Comparison of ENCODE assay signal across 2 cellular contexts in the genomic region with DNA sequence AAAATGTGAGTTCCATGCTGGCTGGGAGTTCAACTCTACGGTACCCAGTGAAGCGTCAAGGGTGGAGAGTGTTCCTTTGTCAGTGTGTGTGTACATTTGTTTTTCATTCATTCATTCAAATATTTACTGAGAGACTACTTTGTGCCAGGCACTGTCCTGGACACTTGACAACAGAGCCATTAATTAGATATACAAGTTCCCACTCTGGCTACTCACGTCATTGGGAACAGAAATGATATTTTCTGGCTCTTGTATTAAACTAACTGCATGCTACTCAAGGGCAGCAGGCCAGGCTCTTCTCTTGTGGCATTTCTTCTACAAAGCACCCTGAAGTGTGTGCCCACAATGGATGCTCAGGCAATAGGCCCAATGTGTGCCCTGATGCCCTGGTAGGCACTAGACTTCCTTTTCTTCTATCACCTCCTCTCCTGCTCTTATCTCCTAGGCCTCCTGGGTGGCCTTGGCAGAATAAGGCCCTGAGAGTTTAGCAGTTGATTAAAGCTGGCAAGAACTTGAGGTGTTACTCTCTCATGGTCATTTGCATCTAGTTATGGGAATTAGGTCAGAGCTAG.
TF ChIP-seq lines count a peak whose summit lies in the region.

No MANE protein-coding gene starts in this region.

TF ChIP-seq in A549, 52 proteins besides CTCF, POLR2A, EP300 and RAD21:
- TF ChIP-seq, protein P1, sequence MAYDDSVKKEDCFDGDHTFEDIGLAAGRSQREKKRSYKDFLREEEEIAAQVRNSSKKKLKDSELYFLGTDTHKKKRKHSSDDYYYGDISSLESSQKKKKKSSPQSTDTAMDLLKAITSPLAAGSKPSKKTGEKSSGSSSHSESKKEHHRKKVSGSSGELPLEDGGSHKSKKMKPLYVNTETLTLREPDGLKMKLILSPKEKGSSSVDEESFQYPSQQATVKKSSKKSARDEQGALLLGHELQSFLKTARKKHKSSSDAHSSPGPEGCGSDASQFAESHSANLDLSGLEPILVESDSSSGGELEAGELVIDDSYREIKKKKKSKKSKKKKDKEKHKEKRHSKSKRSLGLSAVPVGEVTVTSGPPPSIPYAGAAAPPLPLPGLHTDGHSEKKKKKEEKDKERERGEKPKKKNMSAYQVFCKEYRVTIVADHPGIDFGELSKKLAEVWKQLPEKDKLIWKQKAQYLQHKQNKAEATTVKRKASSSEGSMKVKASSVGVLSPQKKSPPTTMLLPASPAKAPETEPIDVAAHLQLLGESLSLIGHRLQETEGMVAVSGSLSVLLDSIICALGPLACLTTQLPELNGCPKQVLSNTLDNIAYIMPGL (CRISPR knock-in tag; IDR thresholded peaks at IDR 0.05; ENCODE audit: borderline replicate concordance), result no peak
- no peak for TF ChIP-seq HOXB13 (CRISPR knock-in tag; IDR thresholded peaks at IDR 0.05; ENCODE audit: low read depth)
- no peak for TF ChIP-seq CHD4 (IDR thresholded peaks at IDR 0.05; ENCODE audit: borderline replicate concordance)
- no peak for TF ChIP-seq HOXB5 (CRISPR knock-in tag; IDR thresholded peaks at IDR 0.05)
- no peak for TF ChIP-seq NFE2L2 (conservative IDR thresholded peaks at IDR 0.05; ENCODE audit: low read length)
- no peak for TF ChIP-seq KDM1A (IDR thresholded peaks at IDR 0.05; ENCODE audit: low read depth)
- TF ChIP-seq KDM5A (IDR thresholded peaks at IDR 0.05), result no peak
- no peak for TF ChIP-seq GATA3 (IDR thresholded peaks at IDR 0.05; ENCODE audit: borderline replicate concordance)
- no peak for TF ChIP-seq ZFP36 (IDR thresholded peaks at IDR 0.05; ENCODE audit: borderline replicate concordance, partially characterized antibody)
- TF ChIP-seq NPAS2 (CRISPR knock-in tag; IDR thresholded peaks at IDR 0.05; ENCODE audit: borderline replicate concordance), result no peak
- TF ChIP-seq RARB (CRISPR knock-in tag; IDR thresholded peaks at IDR 0.05), result no peak
- TF ChIP-seq FOXS1 (CRISPR knock-in tag; IDR thresholded peaks at IDR 0.05), result no peak
- no peak for TF ChIP-seq CEBPB (IDR thresholded peaks at IDR 0.05)
TF ChIP-seq in A549: peak in this region for 0.

TF ChIP-seq in IMR-90, 13 proteins besides CTCF, POLR2A, EP300 and RAD21:
- TF ChIP-seq MXI1 (IDR thresholded peaks at IDR 0.05; ENCODE audit: borderline replicate concordance, low read depth, low read length) (no peak), RCOR1 (IDR thresholded peaks at IDR 0.05; ENCODE audit: insufficient replicate concordance, low read length) (no peak), MAFK (IDR thresholded peaks at IDR 0.05; ENCODE audit: low read depth, low read length) (no peak)
- TF ChIP-seq, protein P2, sequence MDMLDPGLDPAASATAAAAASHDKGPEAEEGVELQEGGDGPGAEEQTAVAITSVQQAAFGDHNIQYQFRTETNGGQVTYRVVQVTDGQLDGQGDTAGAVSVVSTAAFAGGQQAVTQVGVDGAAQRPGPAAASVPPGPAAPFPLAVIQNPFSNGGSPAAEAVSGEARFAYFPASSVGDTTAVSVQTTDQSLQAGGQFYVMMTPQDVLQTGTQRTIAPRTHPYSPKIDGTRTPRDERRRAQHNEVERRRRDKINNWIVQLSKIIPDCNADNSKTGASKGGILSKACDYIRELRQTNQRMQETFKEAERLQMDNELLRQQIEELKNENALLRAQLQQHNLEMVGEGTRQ (IDR thresholded peaks at IDR 0.05; ENCODE audit: low read depth, low read length), result no peak
